ENCODE assay signal across 9 cellular contexts in genomic region chr22:39315389-39315788, GRCh38. TPM values are rescaled to one million over a fixed set of nuclear protein-coding genes. Genes with fewer than 3 reads are reported as not detected.
DNase-seq lines count a peak whose midpoint lies in the region; ATAC-seq lines count a peak whose summit lies in the region.
"Had no signal": no experiment of that assay in that cellular context is flagged by ENCODE, and none has a peak within 500 bp of the region (broad histone marks: within the 10 kb centered on the region; RNA-seq: fewer than 3 reads in every experiment).

No MANE protein-coding gene starts in this region.

- peak; percentile 18 for DNase-seq in stimulated activated CD4-positive, alpha-beta T cell treated with anti-CD3 and anti-CD28 coated beads, Interleukin-15, amount 100 ng/mL, for 24 hours
- no peak for DNase-seq in stimulated activated CD4-positive, alpha-beta T cell treated with anti-CD3 and anti-CD28 coated beads, Interleukin-1b, Interleukin-23, amount 100 ng/mL, for 48 hours
- no peak for DNase-seq in activated naive CD8-positive, alpha-beta T cell treated with anti-CD3 and anti-CD28 coated beads, Interleukin-2, amount 10 ng/mL, durations not matched to agents 7 days and 5 days
- no peak for DNase-seq in Karpas-422
- DNase-seq in NCI-H345 treated with DMSO at 0.1 percent for 48 hours (lab: John Stamatoyannopoulos, UW; ENCODE audit: unreplicated experiment), result no peak
- DNase-seq: EL had no signal

- H3K4me1 Mint-ChIP-seq in activated naive CD8-positive, alpha-beta T cell treated with anti-CD3 and anti-CD28 coated beads, Interleukin-2, amount 10 ng/mL, durations not matched to agents 7 days and 5 days, result peaks cover 47% of the 10 kb centered on the region

- H3K4me3 Mint-ChIP-seq in activated naive CD8-positive, alpha-beta T cell treated with anti-CD3 and anti-CD28 coated beads, Interleukin-2, amount 10 ng/mL, durations not matched to agents 7 days and 5 days, result no peak overlapping the region

- H3K4me3 ChIP-seq in iPS-18c (ENCODE audit: insufficient read depth, low read depth, low read length), result peak overlapping the region; percentile 9; the same call in 1 of the 2 replicates
- no peak overlapping the region for H3K4me3 ChIP-seq in Karpas-422 (ENCODE audit: low read length)

- peaks cover 71% of the 10 kb centered on the region for H3K36me3 ChIP-seq in Karpas-422 (ENCODE audit: insufficient read depth, low read length)

- peaks cover 33% of the 10 kb centered on the region for H3K4me1 ChIP-seq in Karpas-422 (ENCODE audit: low read length)

- peaks cover 37% of the 10 kb centered on the region for H3K79me2 ChIP-seq in Karpas-422 (ENCODE audit: low read length)

- no peak overlapping the region for H3K27ac ChIP-seq in Karpas-422 (ENCODE audit: low read length)

- H3K9me3 ChIP-seq in iPS-18c (ENCODE audit: control insufficient read depth, insufficient read depth, low read length), result no peaks in the 10 kb centered on the region
- H3K9me3 ChIP-seq in Karpas-422 (ENCODE audit: low read length), result no peaks in the 10 kb centered on the region

- no peaks in the 10 kb centered on the region for H3K9me2 ChIP-seq in Karpas-422 (replicated peaks; ENCODE audit: insufficient read depth, low read length)

- ATAC-seq in activated naive CD8-positive, alpha-beta T cell treated with anti-CD3 and anti-CD28 coated beads, Interleukin-2, amount 10 ng/mL, durations not matched to agents 7 days and 5 days (ENCODE audit: low read depth), result no peak
- ATAC-seq in HG03457 (IDR thresholded peaks at IDR 0.05; ENCODE audit: unreplicated experiment) (no peak), HG03025 (IDR thresholded peaks at IDR 0.05; ENCODE audit: low FRiP score, unreplicated experiment) (no peak)

- H3K27me3 ChIP-seq in Karpas-422 (ENCODE audit: low read length), result no peaks in the 10 kb centered on the region

- H2AFZ ChIP-seq in Karpas-422 (ENCODE audit: low read length), result no peak overlapping the region

- peak overlapping the region; percentile 48 for H3K27ac Mint-ChIP-seq in activated naive CD8-positive, alpha-beta T cell treated with anti-CD3 and anti-CD28 coated beads, Interleukin-2, amount 10 ng/mL, durations not matched to agents 7 days and 5 days

- H3K9ac ChIP-seq in Karpas-422 (ENCODE audit: low read length), result no peak overlapping the region

- H3K27me3 Mint-ChIP-seq in activated naive CD8-positive, alpha-beta T cell treated with anti-CD3 and anti-CD28 coated beads, Interleukin-2, amount 10 ng/mL, durations not matched to agents 7 days and 5 days, result no peaks in the 10 kb centered on the region

- no peak overlapping the region for H3K4me2 ChIP-seq in Karpas-422 (ENCODE audit: low read depth, low read length, poor library complexity, severe bottlenecking)

- H4K20me1 ChIP-seq in Karpas-422 (ENCODE audit: insufficient read depth, low read depth, low read length), result peaks cover 80% of the 10 kb centered on the region

- no peaks in the 10 kb centered on the region for H3K9me3 Mint-ChIP-seq in activated naive CD8-positive, alpha-beta T cell treated with anti-CD3 and anti-CD28 coated beads, Interleukin-2, amount 10 ng/mL, durations not matched to agents 7 days and 5 days

- POLR2A ChIA-PET in activated naive CD8-positive, alpha-beta T cell treated with anti-CD3 and anti-CD28 coated beads, Interleukin-2, amount 10 ng/mL, durations not matched to agents 7 days and 5 days (lab: Charles Lee), result interaction anchor here (0.8 to 6.6 kb wide), 7 partner anchors 12 to 213 kb away, joined by 3 to 80 read pairs (median 3); partner anchors contain the start of gene RPS19BP1

- peaks cover 43% of the 10 kb centered on the region for H3K36me3 Mint-ChIP-seq in activated naive CD8-positive, alpha-beta T cell treated with anti-CD3 and anti-CD28 coated beads, Interleukin-2, amount 10 ng/mL, durations not matched to agents 7 days and 5 days

RNA-seq across cellular contexts. Expression of gene RPL3, which starts 4.0 kb away (rescaled TPM):
- total RNA-seq in activated naive CD8-positive, alpha-beta T cell treated with anti-CD3 and anti-CD28 coated beads, Interleukin-2, amount 10 ng/mL, durations not matched to agents 7 days and 5 days, result 1,000 to 10,000 TPM; 1,927 to 2,015 TPM
- 1,770 and 3,552 TPM in 2 replicates for total RNA-seq in Karpas-422 (2014; rRNA removed; shearing (Covaris generic); ENCODE audit: low replicate concordance)

RNA-seq across cellular contexts. Expression of gene SYNGR1, which starts 34.4 kb away (rescaled TPM):
- 10 to 100 TPM; 27.1 to 31.6 TPM for total RNA-seq in activated naive CD8-positive, alpha-beta T cell treated with anti-CD3 and anti-CD28 coated beads, Interleukin-2, amount 10 ng/mL, durations not matched to agents 7 days and 5 days
- total RNA-seq in Karpas-422 (2014; rRNA removed; shearing (Covaris generic); ENCODE audit: low replicate concordance), result 37.2 and 47.7 TPM in 2 replicates
